ENCODE assay signal across 18 cellular contexts in the genomic region with DNA sequence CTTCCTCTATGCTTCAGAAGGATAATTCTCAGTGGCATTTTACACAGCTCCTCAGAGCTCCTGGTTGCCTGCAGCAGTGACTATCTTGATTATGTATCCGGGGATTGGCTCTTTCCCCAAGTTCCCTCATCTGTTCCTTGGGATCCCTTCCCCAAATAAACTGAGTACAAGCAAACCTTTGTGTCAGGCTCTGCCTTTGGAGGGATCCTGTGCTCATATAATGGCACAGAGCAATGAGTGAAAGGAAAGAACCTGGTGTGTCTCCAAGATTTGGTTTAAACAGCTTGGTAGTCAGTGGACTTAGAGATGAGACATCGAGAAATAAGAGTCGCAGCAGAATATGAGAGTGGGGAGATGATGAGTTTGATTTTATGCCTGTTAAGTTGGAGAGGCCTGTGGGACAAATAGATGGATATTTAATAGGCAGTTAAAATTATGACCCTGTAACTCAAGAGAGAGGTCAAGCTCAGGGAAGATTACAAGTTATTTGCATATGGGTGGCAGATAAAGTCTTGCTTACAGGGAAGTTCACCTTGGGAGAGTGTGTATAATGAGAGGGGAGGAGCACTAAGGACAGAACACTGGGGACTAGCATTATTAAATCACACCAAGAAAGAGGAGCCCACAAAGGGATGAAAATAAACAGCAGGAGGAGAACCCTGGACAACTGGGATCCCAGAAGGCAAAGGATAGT.
"Had no signal": no experiment of that assay in that cellular context is flagged by ENCODE, and none has a peak within 500 bp of the region (broad histone marks: within the 10 kb centered on the region; RNA-seq: fewer than 3 reads in every experiment).

No MANE protein-coding gene starts in this region.

- H3K27me3 ChIP-seq: adrenal gland, right lobe of liver, upper lobe of right lung had no signal

- H3K27ac ChIP-seq: adrenal gland, epithelial cell of prostate, left ventricle myocardium inferior, right lobe of liver, upper lobe of right lung had no signal

- H3K4me1 ChIP-seq: adrenal gland, left ventricle myocardium inferior, right lobe of liver, upper lobe of right lung had no signal

- H3K9me3 ChIP-seq: adrenal gland, left ventricle myocardium inferior, right lobe of liver, upper lobe of right lung had no signal

- FAIRE-seq: colon, kidney had no signal

- H3K36me3 ChIP-seq: adrenal gland, left ventricle myocardium inferior, right lobe of liver, upper lobe of right lung had no signal

- DNase-seq: activated CD4-positive, alpha-beta T cell treated with anti-CD3 and anti-CD28 coated beads, Interleukin-2, amount 50 U/mL, for 1 hour; activated CD4-positive, CD25-positive, alpha-beta regulatory T cell treated with anti-CD3 and anti-CD28 coated beads, Interleukin-2, amount 50 U/mL, for 72 hours; activated CD8-positive, alpha-beta memory T cell treated with anti-CD3 and anti-CD28 coated beads for 24 hours; activated CD8-positive, alpha-beta memory T cell treated with anti-CD3 and anti-CD28 coated beads, Interleukin-2, amount 50 U/mL, for 48 hours; activated gamma-delta T cell treated with Interleukin-2 at 50 U/mL for 16 hours; adrenal gland; endodermal cell; foreskin fibroblast; glutamatergic neuron; kidney; left ventricle myocardium inferior; naive thymus-derived CD4-positive, alpha-beta T cell; right lobe of liver; stimulated activated CD4-positive, alpha-beta T cell treated with anti-CD3 and anti-CD28 coated beads, Interleukin-4, amount 100 ng/mL, for 24 hours; T1000; upper lobe of right lung had no signal

- H3K4me3 ChIP-seq: adrenal gland, left ventricle myocardium inferior, right lobe of liver, upper lobe of right lung had no signal
